Comparison of ENCODE assay signal across 12 cellular contexts in genomic region chr12:103588680-103589079, GRCh38. TPM values are rescaled to one million over a fixed set of nuclear protein-coding genes. Genes with fewer than 3 reads are reported as not detected.
"Had no signal": no experiment of that assay in that cellular context is flagged by ENCODE, and none has a peak within 500 bp of the region (broad histone marks: within the 10 kb centered on the region; RNA-seq: fewer than 3 reads in every experiment).

No MANE protein-coding gene starts in this region.

- ATAC-seq: HCT116, K562 had no signal

- FAIRE-seq: HTR-8/SVneo, K562 had no signal

- H3K4me3 ChIP-seq: GM23248, HAP-1, K562 had no signal

- H2AFZ ChIP-seq: GM23248 had no signal

- H3K9me3 Mint-ChIP-seq: HFFc6 had no signal

- H3K9ac ChIP-seq: GM23248 had no signal

- H3K27ac Mint-ChIP-seq: HFFc6 had no signal

- H3K9me3 ChIP-seq: HAP-1 had no signal

- H3K27ac ChIP-seq: GM23248, HL-60 had no signal

- DNase-seq: GM23248, GOT3, H7, HFFc6, IMR-90, KG1 had no signal

- H3K4me3 Mint-ChIP-seq: HFFc6 had no signal

- H3K4me1 ChIP-seq: HAP-1 had no signal

- H3K36me3 ChIP-seq: HAP-1 had no signal

RNA-seq across cellular contexts. Expression of gene STAB2, which starts 1.6 kb away (rescaled TPM):
- total RNA-seq: GM23248, H4, H7, HFFc6, IMR-90, K562 had no signal
- polyA plus RNA-seq: GM23248, IMR-90 had no signal
